Comparison of ENCODE assay signal across 15 cellular contexts in genomic region chr5:16609412-16609811, GRCh38. TPM values are rescaled to one million over a fixed set of nuclear protein-coding genes. Genes with fewer than 3 reads are reported as not detected.
DNase-seq lines count a peak whose midpoint lies in the region; ATAC-seq and TF ChIP-seq lines count a peak whose summit lies in the region.
"Had no signal": no experiment of that assay in that cellular context is flagged by ENCODE, and none has a peak within 500 bp of the region (broad histone marks: within the 10 kb centered on the region; RNA-seq: fewer than 3 reads in every experiment).

No MANE protein-coding gene starts in this region.

- no peaks in the 10 kb centered on the region for H3F3A ChIP-seq in neural progenitor cell (ENCODE audit: low read depth)

- H3K27me3 Mint-ChIP-seq in activated naive CD8-positive, alpha-beta T cell = no peaks in the 10 kb centered on the region
- H3K27me3 Mint-ChIP-seq in activated naive CD8-positive, alpha-beta T cell treated with anti-CD3 and anti-CD28 coated beads, Interleukin-2, amount 50 U/mL, for 24 hours = no peaks in the 10 kb centered on the region
- H3K27me3 Mint-ChIP-seq in neural progenitor cell (ENCODE audit: insufficient read depth, low read depth) = peaks cover 20% of the 10 kb centered on the region
- H3K27me3 Mint-ChIP-seq: CD8-positive, alpha-beta memory T cell; IgD-negative memory B cell had no signal

- no peaks in the 10 kb centered on the region for H3K9me3 ChIP-seq in neural progenitor cell (ENCODE audit: low read depth)
- H3K9me3 ChIP-seq: Caco-2 had no signal

- no peaks in the 10 kb centered on the region for H3K79me2 ChIP-seq in neural progenitor cell (ENCODE audit: low read depth)

- H3K27me3 ChIP-seq in H7 (ENCODE audit: control insufficient read depth, insufficient read depth, low read length) = no peaks in the 10 kb centered on the region; the same call in 1 of the 2 replicates
- peaks cover 3% of the 10 kb centered on the region for H3K27me3 ChIP-seq in neural progenitor cell

- no peak overlapping the region for H3K27ac ChIP-seq in neural progenitor cell

- no peak for DNase-seq in activated naive CD8-positive, alpha-beta T cell treated with anti-CD3 and anti-CD28 coated beads, Interleukin-2, amount 50 U/mL, for 24 hours
- peak; percentile 48 for DNase-seq in H7
- DNase-seq in neural progenitor cell (ENCODE audit: low spot score) = peak; percentile 45
- DNase-seq in left colon = no peak
- no peak for DNase-seq in NK-92 (lab: John Stamatoyannopoulos, UW; ENCODE audit: unreplicated experiment)
- DNase-seq: ACHN; C1 segment of cervical spinal cord; Caco-2; CD8-positive, alpha-beta memory T cell; DND-41; GF-D8; H9 had no signal

- peak overlapping the region; percentile 92 for H2AFZ ChIP-seq in neural progenitor cell (replicated peaks)

- H3K36me3 ChIP-seq in H7 (replicated peaks; ENCODE audit: control insufficient read depth, insufficient read depth, low read length) = no peaks in the 10 kb centered on the region
- H3K36me3 ChIP-seq in neural progenitor cell = no peaks in the 10 kb centered on the region

- no peaks in the 10 kb centered on the region for H4K20me1 ChIP-seq in neural progenitor cell (ENCODE audit: low read depth)

- H3K9ac ChIP-seq in neural progenitor cell = no peak overlapping the region

- peaks cover 8% of the 10 kb centered on the region for H3K9me3 Mint-ChIP-seq in activated naive CD8-positive, alpha-beta T cell (ENCODE audit: low read depth)
- no peaks in the 10 kb centered on the region for H3K9me3 Mint-ChIP-seq in activated naive CD8-positive, alpha-beta T cell treated with anti-CD3 and anti-CD28 coated beads, Interleukin-2, amount 50 U/mL, for 24 hours
- peaks cover 9% of the 10 kb centered on the region for H3K9me3 Mint-ChIP-seq in neural progenitor cell

- intact Hi-C loops in left colon (cut with DNase I, micrococcal nuclease) = no loop called here

- peaks cover 17% of the 10 kb centered on the region for H3K36me3 Mint-ChIP-seq in activated naive CD8-positive, alpha-beta T cell
- H3K36me3 Mint-ChIP-seq in activated naive CD8-positive, alpha-beta T cell treated with anti-CD3 and anti-CD28 coated beads, Interleukin-2, amount 50 U/mL, for 24 hours (ENCODE audit: low read depth) = peaks cover 28% of the 10 kb centered on the region
- H3K36me3 Mint-ChIP-seq in neural progenitor cell = no peaks in the 10 kb centered on the region

- H3K4me3 ChIP-seq in H7 (ENCODE audit: insufficient read depth, low read depth, low read length) (no peak overlapping the region), neural progenitor cell (no peak overlapping the region)

- no peak overlapping the region for H3K4me3 Mint-ChIP-seq in activated naive CD8-positive, alpha-beta T cell
- no peak overlapping the region for H3K4me3 Mint-ChIP-seq in activated naive CD8-positive, alpha-beta T cell treated with anti-CD3 and anti-CD28 coated beads, Interleukin-2, amount 50 U/mL, for 24 hours
- no peak overlapping the region for H3K4me3 Mint-ChIP-seq in neural progenitor cell
- H3K4me3 Mint-ChIP-seq: CD8-positive, alpha-beta memory T cell; H9; IgD-negative memory B cell had no signal

- H3K4me1 ChIP-seq in neural progenitor cell = peaks cover 6% of the 10 kb centered on the region

- no peak for TF ChIP-seq CTCF in neural progenitor cell (IDR thresholded peaks at IDR 0.05)

- H3K4me2 ChIP-seq in neural progenitor cell = peak overlapping the region; percentile 13

- no peak for ATAC-seq in activated naive CD8-positive, alpha-beta T cell treated with anti-CD3 and anti-CD28 coated beads, Interleukin-2, amount 50 U/mL, for 24 hours
- ATAC-seq in left colon (no peak), HG03354 (IDR thresholded peaks at IDR 0.05; ENCODE audit: poor library complexity, severe bottlenecking, unreplicated experiment) (no peak)

- peaks cover 83% of the 10 kb centered on the region for H3K4me1 Mint-ChIP-seq in activated naive CD8-positive, alpha-beta T cell (ENCODE audit: low read depth)
- peaks cover 48% of the 10 kb centered on the region for H3K4me1 Mint-ChIP-seq in activated naive CD8-positive, alpha-beta T cell treated with anti-CD3 and anti-CD28 coated beads, Interleukin-2, amount 50 U/mL, for 24 hours
- peaks cover 4% of the 10 kb centered on the region for H3K4me1 Mint-ChIP-seq in neural progenitor cell

- peak overlapping the region; percentile 67 for H3K27ac Mint-ChIP-seq in activated naive CD8-positive, alpha-beta T cell
- H3K27ac Mint-ChIP-seq in activated naive CD8-positive, alpha-beta T cell treated with anti-CD3 and anti-CD28 coated beads, Interleukin-2, amount 50 U/mL, for 24 hours = no peak overlapping the region
- no peak overlapping the region for H3K27ac Mint-ChIP-seq in neural progenitor cell
- H3K27ac Mint-ChIP-seq: IgD-negative memory B cell had no signal

RNA-seq across cellular contexts. Expression of gene RETREG1, which starts 7.4 kb away (rescaled TPM):
- 0.28 and 0.74 TPM in 2 replicates for total RNA-seq in H7 (2014; rRNA removed; shearing (Covaris generic))
- total RNA-seq in neural progenitor cell (ENCODE audit: low replicate concordance) = 0.99 and 3.0 TPM in 2 replicates
- total RNA-seq in left colon = 100 to 1,000 TPM in 1 of 2 donors, 10 to 100 TPM in 1; 63.7 to 100 TPM

Comparison
In these comparisons a context has a peak if more than half of its experiments do, and no peak if none do; other contexts are left out.
1. DNase-seq: peak in H7 (single experiment) and neural progenitor cell (single experiment); none in activated naive CD8-positive, alpha-beta T cell treated with anti-CD3 and anti-CD28 coated beads, Interleukin-2, amount 50 U/mL, for 24 hours (single experiment), left colon (0 of 2) and NK-92 (single experiment).
2. RNA of gene RETREG1, which starts 7.4 kb away (total RNA-seq): 63.7 to 100 TPM in left colon; 0.99 to 3.0 TPM in neural progenitor cell and 0.28 to 0.74 TPM in H7; every median in the first group is over 10 times any median in the second.